In genomic region chr12:57456145-57456700, GRCh38 we compare ENCODE assay signal across 8 cellular contexts. TPM values are rescaled to one million over a fixed set of nuclear protein-coding genes. Genes with fewer than 3 reads are reported as not detected.
DNase-seq lines count a peak whose midpoint lies in the region; ATAC-seq lines count a peak whose summit lies in the region.

No MANE protein-coding gene starts in this region.

- peaks cover 33% of the 10 kb centered on the region for H3K4me1 Mint-ChIP-seq in central memory CD8-positive, alpha-beta T cell

- peaks cover 30% of the 10 kb centered on the region for H3K27me3 Mint-ChIP-seq in central memory CD8-positive, alpha-beta T cell

- H3K4me3 Mint-ChIP-seq in central memory CD8-positive, alpha-beta T cell = peak overlapping the region; percentile 21

- peak; percentile 66 for DNase-seq in stimulated activated CD4-positive, alpha-beta T cell treated with anti-CD3 and anti-CD28 coated beads, Interleukin-15, amount 100 ng/mL, for 24 hours
- no peak for DNase-seq in stimulated activated CD4-positive, alpha-beta T cell treated with anti-CD3 and anti-CD28 coated beads, Interleukin-4, amount 100 ng/mL, for 1 hour
- DNase-seq in HuH-7 (ENCODE audit: low spot score) = peak; percentile 75
- DNase-seq in SK-N-DZ (ENCODE audit: low spot score) = peak; percentile 81
- no peak for DNase-seq in central memory CD8-positive, alpha-beta T cell (ENCODE audit: low spot score in 2 of 2)
- peak; percentile 59 for DNase-seq in myocyte (ENCODE audit: low read depth)
- no peak for DNase-seq in DMS153 (lab: John Stamatoyannopoulos, UW)
- DNase-seq in foreskin melanocyte = no peak

- peaks cover 5% of the 10 kb centered on the region for H3K36me3 Mint-ChIP-seq in central memory CD8-positive, alpha-beta T cell (ENCODE audit: insufficient read depth)

- H3K27ac Mint-ChIP-seq in central memory CD8-positive, alpha-beta T cell (ENCODE audit: low read depth) = peak overlapping the region; percentile 15

- ATAC-seq in central memory CD8-positive, alpha-beta T cell (replicated peaks; ENCODE audit: extremely low read depth, poor library complexity, severe bottlenecking) = no peak

- no peaks in the 10 kb centered on the region for H3K9me3 Mint-ChIP-seq in central memory CD8-positive, alpha-beta T cell

RNA-seq across cellular contexts. Expression of gene INHBE, which starts 1.1 kb away (rescaled TPM):
- 3.5 and 4.1 TPM in 2 replicates for polyA plus RNA-seq in SK-N-DZ (2014; cell fraction: cytosol; rRNA removed)
- polyA plus RNA-seq in SK-N-DZ (2014; cell fraction: nucleus; rRNA removed) = 1.4 and 1.8 TPM in 2 replicates
- 12.2 and 15.7 TPM in 2 replicates for total RNA-seq in myocyte
- 16.6 TPM for polyA plus RNA-seq in myocyte (2012)

RNA-seq across cellular contexts. Expression of gene GLI1, which starts 3.4 kb away (rescaled TPM):
- polyA plus RNA-seq in SK-N-DZ (2014; cell fraction: cytosol; rRNA removed) = 0.43 and 0.83 TPM in 2 replicates
- polyA plus RNA-seq in SK-N-DZ (2014; cell fraction: nucleus; rRNA removed) = 0.33 and 0.54 TPM in 2 replicates
- 0.56 and 0.78 TPM in 2 replicates for total RNA-seq in myocyte
- 10.0 TPM for polyA plus RNA-seq in myocyte (2012)

RNA-seq across cellular contexts. Expression of gene INHBC, which starts 21.6 kb away (rescaled TPM):
- not detected in 2 replicates for polyA plus RNA-seq in SK-N-DZ (2014; cell fraction: cytosol; rRNA removed)
- not detected in 2 replicates for polyA plus RNA-seq in SK-N-DZ (2014; cell fraction: nucleus; rRNA removed)
- total RNA-seq in myocyte = not detected in 2 replicates
- 0.09 TPM for polyA plus RNA-seq in myocyte (2012)

RNA-seq across cellular contexts. Expression of gene ARHGAP9, which starts 23.4 kb away (rescaled TPM):
- polyA plus RNA-seq in SK-N-DZ (2014; cell fraction: cytosol; rRNA removed) = 7.6 and 8.1 TPM in 2 replicates
- 6.2 and 8.1 TPM in 2 replicates for polyA plus RNA-seq in SK-N-DZ (2014; cell fraction: nucleus; rRNA removed)
- total RNA-seq in myocyte = 9.8 and 14.7 TPM in 2 replicates
- polyA plus RNA-seq in myocyte (2012) = 7.3 TPM

RNA-seq across cellular contexts. Expression of gene R3HDM2, which starts 25.4 kb away (rescaled TPM):
- 26.6 and 31.0 TPM in 2 replicates for polyA plus RNA-seq in SK-N-DZ (2014; cell fraction: cytosol; rRNA removed)
- polyA plus RNA-seq in SK-N-DZ (2014; cell fraction: nucleus; rRNA removed) = 32.9 and 45.7 TPM in 2 replicates
- 20.3 and 24.6 TPM in 2 replicates for total RNA-seq in myocyte
- 27.9 TPM for polyA plus RNA-seq in myocyte (2012)

Comparison
In these comparisons a context has a peak if more than half of its experiments do, and no peak if none do; other contexts are left out.
1. DNase-seq: peak in stimulated activated CD4-positive, alpha-beta T cell treated with anti-CD3 and anti-CD28 coated beads, Interleukin-15, amount 100 ng/mL, for 24 hours (single experiment), HuH-7 (single experiment), SK-N-DZ (single experiment) and myocyte (single experiment); none in stimulated activated CD4-positive, alpha-beta T cell treated with anti-CD3 and anti-CD28 coated beads, Interleukin-4, amount 100 ng/mL, for 1 hour (single experiment), central memory CD8-positive, alpha-beta T cell (0 of 2), DMS153 (single experiment) and foreskin melanocyte (single experiment).